In genomic region chr12:56286044-56286830, GRCh38 we compare ENCODE assay signal across 14 cellular contexts. TPM values are rescaled to one million over a fixed set of nuclear protein-coding genes. Genes with fewer than 3 reads are reported as not detected.
DNase-seq lines count a peak whose midpoint lies in the region; ATAC-seq and TF ChIP-seq lines count a peak whose summit lies in the region.
"Had no signal": no experiment of that assay in that cellular context is flagged by ENCODE, and none has a peak within 500 bp of the region (broad histone marks: within the 10 kb centered on the region; RNA-seq: fewer than 3 reads in every experiment).

No MANE protein-coding gene starts in this region.

- no peaks in the 10 kb centered on the region for H3K9me3 Mint-ChIP-seq in activated naive CD4-positive, alpha-beta T cell treated with anti-CD3 and anti-CD28 coated beads, Interleukin-2, amount 50 U/mL, for 24 hours

- peak overlapping the region; percentile 21 for H3K27ac Mint-ChIP-seq in activated naive CD4-positive, alpha-beta T cell treated with anti-CD3 and anti-CD28 coated beads, Interleukin-2, amount 50 U/mL, for 24 hours

- H3K27me3 Mint-ChIP-seq in activated naive CD4-positive, alpha-beta T cell treated with anti-CD3 and anti-CD28 coated beads, Interleukin-2, amount 50 U/mL, for 24 hours: no peaks in the 10 kb centered on the region

- H3K36me3 ChIP-seq in right lobe of liver (peaks cover 6 to 56% (median 30%) of the 10 kb centered on the region in 4 donors), gastrocnemius medialis (peaks cover 0 to 49% of the 10 kb centered on the region in 2 donors)

- TF ChIP-seq POLR2A in right lobe of liver (IDR thresholded peaks at IDR 0.05): no peak
- TF ChIP-seq POLR2A in gastrocnemius medialis (IDR thresholded peaks at IDR 0.05): no peak

- DNase-seq in activated naive CD4-positive, alpha-beta T cell treated with Interleukin-2 at 50 U/mL for 16 hours: no peak
- DNase-seq in amniotic epithelial cell (ENCODE audit: low read depth) (peak; percentile 33), right lobe of liver (no peak), gastrocnemius medialis (no peak), COR-L47 (lab: John Stamatoyannopoulos, UW) (no peak), foreskin melanocyte (no peak)
- DNase-seq: activated gamma-delta T cell, GM23248, left colon, NCI-H1092 treated with DMSO at 0.1 percent for 48 hours, NCI-H2171 treated with DMSO at 0.1 percent for 48 hours had no signal

- H3K4me1 Mint-ChIP-seq in activated naive CD4-positive, alpha-beta T cell treated with anti-CD3 and anti-CD28 coated beads, Interleukin-2, amount 50 U/mL, for 24 hours: peaks cover 23% of the 10 kb centered on the region

- WGBS in right lobe of liver (ENCODE audit: insufficient coverage, low coverage, low lambda C conversion rate, missing lambda C conversion rate): 30% methylated on average over 4 of the region's 4 CpGs

- intact Hi-C loops in right lobe of liver (cut with DNase I): no loop called here
- intact Hi-C loops in gastrocnemius medialis (cut with DNase I; ENCODE audit: low total_unique reads): no loop called here

- no peak overlapping the region for H3K4me3 ChIP-seq in right lobe of liver
- H3K4me3 ChIP-seq in gastrocnemius medialis: no peak overlapping the region
- H3K4me3 ChIP-seq: GM23248 had no signal

- H3K36me3 Mint-ChIP-seq in activated naive CD4-positive, alpha-beta T cell treated with anti-CD3 and anti-CD28 coated beads, Interleukin-2, amount 50 U/mL, for 24 hours: peaks cover 12% of the 10 kb centered on the region

- in situ Hi-C loops in gastrocnemius medialis (cut with MboI; ENCODE audit: low sequenced_read_pairs in 4 of 4): no loop called here

- peak; percentile 9 to 53 (median 27) for ATAC-seq in right lobe of liver
- ATAC-seq in gastrocnemius medialis: no peak
- no peak for ATAC-seq in HG03342 (IDR thresholded peaks at IDR 0.05; ENCODE audit: unreplicated experiment)
- ATAC-seq: left colon had no signal

- H3K27me3 ChIP-seq in right lobe of liver (no peaks in the 10 kb centered on the region), gastrocnemius medialis (no peaks in the 10 kb centered on the region)

- H3K9me3 ChIP-seq in right lobe of liver (no peaks in the 10 kb centered on the region), gastrocnemius medialis (no peaks in the 10 kb centered on the region)

- H3K27ac ChIP-seq in right lobe of liver (peak overlapping the region in 1 of 3 donors; percentile 38), gastrocnemius medialis (peak overlapping the region; percentile 5 to 97 (median 28))
- H3K27ac ChIP-seq: GM23248, KMS-11 had no signal

- TF ChIP-seq CTCF in right lobe of liver (IDR thresholded peaks at IDR 0.05): no peak
- no peak for TF ChIP-seq CTCF in gastrocnemius medialis (IDR thresholded peaks at IDR 0.05 in 4 of 5, conservative IDR thresholded peaks at IDR 0.05 in 1 of 5)

- peaks cover 0 to 62% (median 12%) of the 10 kb centered on the region in 4 donors for H3K4me1 ChIP-seq in right lobe of liver
- H3K4me1 ChIP-seq in gastrocnemius medialis: peaks cover 28 to 35% of the 10 kb centered on the region in 2 donors

- H3K4me3 Mint-ChIP-seq in activated naive CD4-positive, alpha-beta T cell treated with anti-CD3 and anti-CD28 coated beads, Interleukin-2, amount 50 U/mL, for 24 hours: no peak overlapping the region

RNA-seq across cellular contexts. Expression of gene CS, which starts 13.9 kb away (rescaled TPM):
- total RNA-seq in right lobe of liver (100 to 1,000 TPM in 1 of 6 experiments, 10 to 100 TPM in 5; 45.6 to 109 (median 61.2) TPM), gastrocnemius medialis (100 to 1,000 TPM; 211 to 359 (median 271) TPM)

RNA-seq across cellular contexts. Expression of gene COQ10A, which starts 19.5 kb away (rescaled TPM):
- 10 to 100 TPM in 3 of 6 experiments, 1 to 10 TPM in 3; 5.5 to 25.1 (median 13.0) TPM for total RNA-seq in right lobe of liver
- total RNA-seq in gastrocnemius medialis: 10 to 100 TPM; 17.7 to 90.1 (median 54.5) TPM

RNA-seq across cellular contexts. Expression of gene ANKRD52, which starts 28.1 kb away (rescaled TPM):
- 10 to 100 TPM; 10.6 to 16.1 (median 12.2) TPM for total RNA-seq in right lobe of liver
- total RNA-seq in gastrocnemius medialis: 10 to 100 TPM; 14.7 to 30.9 (median 18.9) TPM

RNA-seq across cellular contexts. Expression of gene CNPY2, which starts 29.6 kb away (rescaled TPM):
- total RNA-seq in right lobe of liver (10 to 100 TPM; 63.7 to 93.7 (median 76.5) TPM), gastrocnemius medialis (10 to 100 TPM; 21.7 to 59.1 (median 28.4) TPM)

RNA-seq across cellular contexts. Expression of gene PAN2, which starts 47.6 kb away (rescaled TPM):
- total RNA-seq in right lobe of liver (100 to 1,000 TPM in 1 of 6 experiments, 10 to 100 TPM in 5; 21.7 to 109 (median 57.7) TPM), gastrocnemius medialis (10 to 100 TPM in 2 of 4 donors, 1 to 10 TPM in 2; 7.8 to 33.0 (median 11.6) TPM)

Comparison
In these comparisons a context has a peak if more than half of its experiments do, and no peak if none do; other contexts are left out.
1. ATAC-seq: peak in right lobe of liver (4 of 4); none in gastrocnemius medialis (0 of 2) and HG03342 (single experiment).